Comparison of ENCODE assay signal across 12 cellular contexts in the genomic region with DNA sequence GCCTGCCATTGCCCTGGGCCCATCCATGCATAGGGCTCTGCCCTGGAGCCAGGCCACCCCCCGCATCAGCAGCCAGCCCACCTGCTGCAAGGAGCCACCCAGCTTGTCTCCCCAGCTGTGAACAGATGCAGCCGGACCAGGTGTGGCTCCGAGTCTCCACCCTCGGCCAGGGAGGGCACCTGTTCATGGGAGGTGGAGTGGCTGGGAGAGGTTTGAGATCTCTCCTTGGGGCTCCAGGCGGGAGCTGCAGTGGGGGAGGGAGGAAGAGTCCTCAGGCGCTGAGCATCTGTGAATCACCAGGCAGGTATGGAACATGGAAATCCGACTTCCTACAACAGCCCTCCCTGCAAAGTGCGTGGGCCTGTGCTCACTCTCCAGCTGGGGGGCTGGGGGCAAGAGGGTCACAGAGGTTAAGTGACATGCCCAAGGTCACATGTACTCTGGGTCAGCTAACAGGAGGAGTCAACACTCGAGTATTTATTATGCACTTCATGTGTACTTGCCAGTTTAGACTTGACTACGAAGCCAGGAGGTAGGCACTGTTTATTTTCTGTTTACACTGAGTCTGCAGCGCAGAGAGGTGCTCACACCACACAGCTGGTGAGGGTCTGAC. TPM values are rescaled to one million over a fixed set of nuclear protein-coding genes. Genes with fewer than 3 reads are reported as not detected.
DNase-seq lines count a peak whose midpoint lies in the region; ATAC-seq and TF ChIP-seq lines count a peak whose summit lies in the region.
"Had no signal": no experiment of that assay in that cellular context is flagged by ENCODE, and none has a peak within 500 bp of the region (broad histone marks: within the 10 kb centered on the region; RNA-seq: fewer than 3 reads in every experiment).

No MANE protein-coding gene starts in this region.

- H3K4me1 ChIP-seq in mammary epithelial cell (ENCODE audit: insufficient read depth, low read length), result peaks cover 60% of the 10 kb centered on the region
- H3K4me1 ChIP-seq in mucosa of descending colon (ENCODE audit: low read depth), result peaks cover 36% of the 10 kb centered on the region

- peaks cover 2 to 5% (median 2%) of the 10 kb centered on the region in 3 donors for H3K27me3 Mint-ChIP-seq in immature natural killer cell (ENCODE audit: low read depth in 3 of 3)

- no peak overlapping the region for H3K27ac Mint-ChIP-seq in immature natural killer cell
- H3K27ac Mint-ChIP-seq: activated T-cell treated with anti-CD3 and anti-CD28 coated beads, Interleukin-2, amount 50 U/mL, for 24 hours had no signal

- TF ChIP-seq CTCF in mammary epithelial cell (conservative IDR thresholded peaks at IDR 0.05 in 1 of 2, IDR thresholded peaks at IDR 0.05 in 1 of 2; ENCODE audit: extremely low read depth in 1 of 2, insufficient read depth in 1 of 2, low read depth in 1 of 2, low read length in 2 of 2) (no peak), mucosa of descending colon (IDR thresholded peaks at IDR 0.05) (no peak), GM10248 (IDR thresholded peaks at IDR 0.05; ENCODE audit: control extremely low read depth, extremely low read depth, low read depth, missing control alignments) (no peak)

- peak overlapping the region; percentile 74 for H3K4me2 ChIP-seq in mammary epithelial cell (ENCODE audit: insufficient read depth, low read depth, low read length)

- 17% methylated on average over 9 of the region's 11 CpGs for WGBS in mammary epithelial cell (ENCODE audit: low coverage, missing lambda C conversion rate)

- POLR2A ChIA-PET in GM10248 (lab: Yijun Ruan, JAX), result interaction anchor here (0.6 kb wide), 1 partner anchor 9 kb away, joined by 3 read pairs; the partner anchor contains the start of gene PANK4

- dilution Hi-C loops in mammary epithelial cell (cut with HindIII; ENCODE audit: low sequenced_read_pairs), result no loop called here

- no peaks in the 10 kb centered on the region for H4K20me1 ChIP-seq in mammary epithelial cell (ENCODE audit: insufficient read depth, low read length)

- H3K36me3 ChIP-seq in mammary epithelial cell (ENCODE audit: insufficient read depth, low read length) (no peaks in the 10 kb centered on the region), mucosa of descending colon (ENCODE audit: low read depth) (no peaks in the 10 kb centered on the region)

- peaks cover 0 to 1% of the 10 kb centered on the region in 2 donors for H3K4me1 Mint-ChIP-seq in immature natural killer cell

- no peak overlapping the region for H3K9ac ChIP-seq in mammary epithelial cell (ENCODE audit: insufficient read depth, low read length)

- no peak overlapping the region for H2AFZ ChIP-seq in mammary epithelial cell (ENCODE audit: low read depth, low read length)

- in situ Hi-C loops in mammary epithelial cell (cut with MboI; ENCODE audit: low sequenced_read_pairs in 2 of 2), result loop anchor here in 1 of 2 donors (25.0 kb wide), 1 partner anchor 348 kb away; the partner anchor contains the start of gene FAAP20

- peaks cover 4% of the 10 kb centered on the region for H3K27me3 ChIP-seq in mammary epithelial cell (ENCODE audit: insufficient read depth, low read length)

- H3K36me3 Mint-ChIP-seq in immature natural killer cell, result no peaks in the 10 kb centered on the region

- DNase-seq in DMS53 treated with DMSO at 0.1 percent for 48 hours (lab: John Stamatoyannopoulos, UW; ENCODE audit: unreplicated experiment) (peak; percentile 81), NCI-H2029 (lab: John Stamatoyannopoulos, UW) (peak; percentile 65), mammary epithelial cell (peak; percentile 89), mucosa of descending colon (peak; percentile 64 to 80 (median 79)), immature natural killer cell (no peak), GM10248 (ENCODE audit: extremely low spot score) (no peak)
- DNase-seq in activated CD4-positive, alpha-beta T cell treated with anti-CD3 and anti-CD28 coated beads for 1 hour, result no peak
- DNase-seq: activated T-cell treated with anti-CD3 and anti-CD28 coated beads, Interleukin-2, amount 50 U/mL, for 24 hours; cortex of kidney; DND-41 had no signal

- CTCF ChIA-PET in mammary epithelial cell (lab: Charles Lee; ENCODE audit: low non-redundant PET), result no interaction called here
- CTCF ChIA-PET in GM10248 (lab: Yijun Ruan, JAX), result interaction anchor here (1.3 to 1.4 kb wide), 2 partner anchors 9 to 12 kb away, joined by 3 to 7 read pairs; no protein-coding TSS in a partner anchor

- ATAC-seq in mucosa of descending colon (peak; percentile 62), GM18907 (IDR thresholded peaks at IDR 0.05; ENCODE audit: unreplicated experiment) (no peak)

- intact Hi-C loops in mammary epithelial cell (cut with micrococcal nuclease) (loop anchor here (1.0 kb wide), 2 partner anchors 9 to 12 kb away; partner anchors contain the start of gene PANK4), mucosa of descending colon (cut with DNase I, micrococcal nuclease) (no loop called here)

- H3K27ac ChIP-seq in mammary epithelial cell (ENCODE audit: insufficient read depth, low read depth, low read length), result no peak overlapping the region

- BruUV-seq in mammary epithelial cell (replicated peaks; lab: Mats Ljungman, UMichigan), result no TSS peak

- no peaks in the 10 kb centered on the region for H3K79me2 ChIP-seq in mammary epithelial cell (ENCODE audit: insufficient read depth, low read length)

- no peaks in the 10 kb centered on the region for H3K9me3 ChIP-seq in mammary epithelial cell (replicated peaks; ENCODE audit: insufficient read depth, low read length)
- H3K9me3 ChIP-seq in mucosa of descending colon, result no peaks in the 10 kb centered on the region

- no peaks in the 10 kb centered on the region for H3K9me3 Mint-ChIP-seq in immature natural killer cell
- H3K9me3 Mint-ChIP-seq: activated T-cell treated with anti-CD3 and anti-CD28 coated beads, Interleukin-2, amount 50 U/mL, for 24 hours had no signal

- H3K4me3 ChIP-seq in mammary epithelial cell (replicated peaks in 1 of 3; ENCODE audit: insufficient read depth in 1 of 3, low read depth in 2 of 3, low read length in 3 of 3) (no peak overlapping the region), mucosa of descending colon (no peak overlapping the region)

- H3K4me3 Mint-ChIP-seq in immature natural killer cell, result no peak overlapping the region
- H3K4me3 Mint-ChIP-seq: activated T-cell treated with anti-CD3 and anti-CD28 coated beads, Interleukin-2, amount 50 U/mL, for 24 hours had no signal

RNA-seq across cellular contexts. Expression of gene HES5, which starts 4.8 kb away (rescaled TPM):
- total RNA-seq in mammary epithelial cell, result not detected
- not detected for polyA plus RNA-seq in mammary epithelial cell
- polyA minus RNA-seq in mammary epithelial cell, result not detected
- total RNA-seq in mucosa of descending colon, result 1 to 10 TPM; 1.3 to 7.8 (median 1.6) TPM
- polyA plus RNA-seq in immature natural killer cell, result not detected
- total RNA-seq: pulmonary artery endothelial cell had no signal

RNA-seq across cellular contexts. Expression of gene PANK4, which starts 8.5 kb away (rescaled TPM):
- 10 to 100 TPM; 14.2 to 28.5 TPM for total RNA-seq in mammary epithelial cell
- polyA plus RNA-seq in mammary epithelial cell, result 14.9 TPM
- polyA minus RNA-seq in mammary epithelial cell, result 4.1 TPM
- total RNA-seq in mucosa of descending colon, result 10 to 100 TPM; 28.1 to 51.6 (median 44.7) TPM
- 10 to 100 TPM in 1 of 3 donors, 1 to 10 TPM in 2; 9.1 to 23.3 (median 9.8) TPM for polyA plus RNA-seq in immature natural killer cell

RNA-seq across cellular contexts. Expression of gene TNFRSF14, which starts 21.3 kb away (rescaled TPM):
- total RNA-seq in mammary epithelial cell (10 to 100 TPM; 12.9 to 19.0 TPM), mucosa of descending colon (100 to 1,000 TPM; 143 to 206 (median 146) TPM)
- polyA plus RNA-seq in mammary epithelial cell (19.6 TPM), immature natural killer cell (10 to 100 TPM; 62.5 to 75.1 (median 63.8) TPM)
- polyA minus RNA-seq in mammary epithelial cell, result 11.4 TPM

RNA-seq across cellular contexts. Expression of gene PRXL2B, which starts 51.7 kb away (rescaled TPM):
- total RNA-seq in mammary epithelial cell (10 to 100 TPM; 15.7 to 29.1 TPM), mucosa of descending colon (10 to 100 TPM; 45.2 to 65.5 (median 48.3) TPM)
- polyA plus RNA-seq in mammary epithelial cell (26.3 TPM), immature natural killer cell (10 to 100 TPM; 10.0 to 17.1 (median 13.6) TPM)
- polyA minus RNA-seq in mammary epithelial cell, result 3.5 TPM

RNA-seq across cellular contexts. Expression of gene PLCH2, which starts 58.8 kb away (rescaled TPM):
- total RNA-seq in mammary epithelial cell (100 to 1,000 TPM; 113 to 157 TPM), mucosa of descending colon (1 to 10 TPM; 1.2 to 6.8 (median 1.9) TPM)
- polyA plus RNA-seq in mammary epithelial cell (56.2 TPM), immature natural killer cell (1 to 10 TPM in 2 of 3 donors, not detected in 1; 2.9 to 5.1 TPM)
- polyA minus RNA-seq in mammary epithelial cell, result 36.6 TPM

Comparison
In these comparisons a context has a peak if more than half of its experiments do, and no peak if none do; other contexts are left out.
1. DNase-seq: peak in DMS53 treated with DMSO at 0.1 percent for 48 hours (single experiment), NCI-H2029 (single experiment), mammary epithelial cell (single experiment) and mucosa of descending colon (3 of 3); none in immature natural killer cell (0 of 3), GM10248 (single experiment) and activated CD4-positive, alpha-beta T cell treated with anti-CD3 and anti-CD28 coated beads for 1 hour (single experiment).
2. RNA of gene TNFRSF14, which starts 21.3 kb away (total RNA-seq): 143 to 206 TPM in mucosa of descending colon; 12.9 to 19.0 TPM in mammary epithelial cell; every median in the first group is over 4 times any median in the second.